In the genomic region with DNA sequence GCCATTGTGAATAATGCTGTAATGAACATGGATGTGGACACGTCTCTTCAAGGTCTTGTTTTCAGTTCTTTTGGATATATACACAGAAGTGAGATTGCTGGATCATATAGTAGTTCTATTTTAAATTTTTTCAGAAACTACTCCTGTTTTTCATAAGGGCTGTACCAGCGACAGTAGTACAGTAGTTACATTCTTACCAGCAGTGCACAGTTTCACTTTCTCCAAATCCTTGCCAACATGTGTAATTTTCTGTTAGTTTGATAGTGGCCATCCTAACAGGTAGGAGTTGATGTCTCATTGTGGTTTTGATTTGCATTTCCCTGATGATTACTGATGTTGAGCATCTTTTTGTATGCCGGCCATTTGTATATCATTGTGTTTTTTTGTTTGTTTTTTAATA, we compare ENCODE assay signal across 15 cellular contexts.
A peak's percentile ranks its signal among the peaks of the same experiment; 100 is the strongest.
DNase-seq lines count a peak whose midpoint lies in the region; ATAC-seq lines count a peak whose summit lies in the region.
"Had no signal": no experiment of that assay in that cellular context is flagged by ENCODE, and none has a peak within 500 bp of the region (broad histone marks: within the 10 kb centered on the region; RNA-seq: fewer than 3 reads in every experiment).

No MANE protein-coding gene starts in this region.

- peak overlapping the region; percentile 24 for H3K27ac Mint-ChIP-seq in activated T-cell treated with anti-CD3 and anti-CD28 coated beads, Interleukin-2, amount 50 U/mL, for 72 hours
- H3K27ac Mint-ChIP-seq: dendritic cell treated with granulocyte-macrophage colony-stimulating factor and Interleukin-4, amounts not matched to agents 40 ng/mL and 50 ng/mL, for 4 days; nephron progenitor cell had no signal

- peaks cover 2 to 3% of the 10 kb centered on the region in 2 donors for H3K9me3 Mint-ChIP-seq in activated T-cell treated with anti-CD3 and anti-CD28 coated beads, Interleukin-2, amount 50 U/mL, for 72 hours
- H3K9me3 Mint-ChIP-seq: dendritic cell treated with granulocyte-macrophage colony-stimulating factor and Interleukin-4, amounts not matched to agents 40 ng/mL and 50 ng/mL, for 4 days had no signal

- peak overlapping the region in 1 of 2 donors; percentile 56 for H3K4me3 Mint-ChIP-seq in activated T-cell treated with anti-CD3 and anti-CD28 coated beads, Interleukin-2, amount 50 U/mL, for 72 hours
- H3K4me3 Mint-ChIP-seq: dendritic cell treated with granulocyte-macrophage colony-stimulating factor and Interleukin-4, amounts not matched to agents 40 ng/mL and 50 ng/mL, for 4 days; nephron progenitor cell had no signal

- DNase-seq in activated T-cell treated with anti-CD3 and anti-CD28 coated beads, Interleukin-2, amount 50 U/mL, for 72 hours = no peak
- DNase-seq in activated T-cell treated with anti-CD3 and anti-CD28 coated beads for 4 hours = no peak
- no peak for DNase-seq in stimulated activated naive CD8-positive, alpha-beta T cell treated with anti-CD3 and anti-CD28 coated beads, Interleukin-15, Interleukin-2, amounts not matched to agents 100 U/mL and 50 U/mL, for 24 hours
- DNase-seq in NCI-H748 treated with DMSO at 0.1 percent for 48 hours (lab: John Stamatoyannopoulos, UW) = no peak
- DNase-seq in inferior parietal cortex (ENCODE audit: extremely low spot score) = no peak
- no peak for DNase-seq in NCI-H2196 treated with DMSO at 0.1 percent for 48 hours (lab: John Stamatoyannopoulos, UW; ENCODE audit: unreplicated experiment)
- DNase-seq: activated CD4-positive, CD25-positive, alpha-beta regulatory T cell treated with anti-CD3 and anti-CD28 coated beads, Interleukin-2, amount 50 U/mL, for 72 hours; gastrocnemius medialis; left colon; NCI-H1048; NCI-H82; nephron progenitor cell had no signal

- H3K27me3 Mint-ChIP-seq in activated T-cell treated with anti-CD3 and anti-CD28 coated beads, Interleukin-2, amount 50 U/mL, for 72 hours (ENCODE audit: low read depth) = no peaks in the 10 kb centered on the region
- H3K27me3 Mint-ChIP-seq: dendritic cell treated with granulocyte-macrophage colony-stimulating factor and Interleukin-4, amounts not matched to agents 40 ng/mL and 50 ng/mL, for 4 days had no signal

- peaks cover 58% of the 10 kb centered on the region for H3K4me1 Mint-ChIP-seq in activated T-cell treated with anti-CD3 and anti-CD28 coated beads, Interleukin-2, amount 50 U/mL, for 72 hours (ENCODE audit: low read depth)

- peak; percentile 57 to 58 for ATAC-seq in activated T-cell treated with anti-CD3 and anti-CD28 coated beads, Interleukin-2, amount 50 U/mL, for 72 hours (replicated peaks in 1 of 2)
- ATAC-seq in GM21723 (IDR thresholded peaks at IDR 0.05; ENCODE audit: unreplicated experiment) = peak; percentile 50
- peak; percentile 56 for ATAC-seq in HG03354 (IDR thresholded peaks at IDR 0.05; ENCODE audit: poor library complexity, severe bottlenecking, unreplicated experiment)
- peak; percentile 23 for ATAC-seq in stimulated activated naive CD8-positive, alpha-beta T cell treated with anti-CD3 and anti-CD28 coated beads, Interleukin-15, Interleukin-2, amounts not matched to agents 100 U/mL and 50 U/mL, for 24 hours
- ATAC-seq: gastrocnemius medialis, left colon had no signal

- H3K36me3 Mint-ChIP-seq in activated T-cell treated with anti-CD3 and anti-CD28 coated beads, Interleukin-2, amount 50 U/mL, for 72 hours (ENCODE audit: insufficient read depth in 2 of 2) = peaks cover 0 to 12% of the 10 kb centered on the region in 2 donors
